8 cellular contexts compared by ENCODE assay signal in the genomic region with DNA sequence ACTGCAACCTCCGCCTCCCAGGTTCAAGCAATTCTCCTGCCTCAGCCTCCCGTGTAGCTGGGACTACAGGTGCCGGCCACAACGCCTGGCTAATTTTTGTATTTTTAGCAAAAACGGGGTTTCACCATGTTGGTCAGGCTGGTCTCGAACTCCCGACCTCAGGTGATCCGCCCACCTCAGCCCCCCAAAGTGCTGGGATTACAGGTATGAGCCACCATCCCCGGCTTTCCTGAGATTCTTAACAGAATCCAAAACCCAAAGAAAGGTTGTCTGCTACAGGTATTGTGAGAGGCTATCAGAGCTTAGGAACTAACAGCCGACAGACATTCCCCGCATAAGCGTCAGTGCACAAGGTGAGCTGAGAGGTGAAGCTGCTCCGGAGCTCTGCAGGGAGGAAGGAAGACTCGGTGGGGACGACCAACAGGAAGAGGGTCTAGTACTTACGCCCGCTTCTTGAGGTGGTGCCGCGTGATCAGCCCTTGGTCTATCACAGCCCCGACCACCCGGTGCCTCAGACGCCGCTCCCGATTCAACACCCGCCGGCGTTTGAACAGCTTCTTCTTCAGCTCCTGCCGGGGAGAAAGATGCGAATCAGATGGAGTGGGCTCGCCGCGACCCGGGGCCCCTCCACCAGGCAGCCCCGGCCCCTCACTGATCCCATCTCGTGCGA. TPM values are rescaled to one million over a fixed set of nuclear protein-coding genes. Genes with fewer than 3 reads are reported as not detected.
A peak's percentile ranks its signal among the peaks of the same experiment; 100 is the strongest.
DNase-seq lines count a peak whose midpoint lies in the region; ATAC-seq, FAIRE-seq and TF ChIP-seq lines count a peak whose summit lies in the region.

No MANE protein-coding gene starts in this region.

- H3K4me1 ChIP-seq in CD8-positive, alpha-beta T cell (ENCODE audit: insufficient read depth, low read length): peaks cover 26% of the 10 kb centered on the region
- H3K4me1 ChIP-seq in heart left ventricle (peaks cover 5 to 41% (median 29%) of the 10 kb centered on the region in 12 donors), psoas muscle (peaks cover 23% of the 10 kb centered on the region)

- H3K9me3 ChIP-seq in CD8-positive, alpha-beta T cell (ENCODE audit: low read length): no peaks in the 10 kb centered on the region
- H3K9me3 ChIP-seq in heart left ventricle (no peaks in the 10 kb centered on the region), psoas muscle (no peaks in the 10 kb centered on the region)

- TF ChIP-seq POLR2A in heart left ventricle (IDR thresholded peaks at IDR 0.05): no peak

- H3K27me3 Mint-ChIP-seq in CD8-positive, alpha-beta T cell (ENCODE audit: low read depth): no peaks in the 10 kb centered on the region

- POLR2A ChIA-PET in CD8-positive, alpha-beta T cell (lab: Charles Lee): interaction anchor here (0.5 to 5.7 kb wide), 48 partner anchors 8 to 240 kb away, joined by 3 to 116 read pairs (median 7); a partner anchor contains a TSS

- ATAC-seq in CD8-positive, alpha-beta T cell: peak; percentile 59
- peak; percentile 51 for ATAC-seq in HG03354 (IDR thresholded peaks at IDR 0.05; ENCODE audit: poor library complexity, severe bottlenecking, unreplicated experiment)
- peak; percentile 18 to 46 (median 40) for ATAC-seq in heart left ventricle
- peak; percentile 51 to 59 (median 56) for ATAC-seq in psoas muscle

- peaks cover 13% of the 10 kb centered on the region for H3K36me3 ChIP-seq in CD8-positive, alpha-beta T cell (ENCODE audit: insufficient read depth, low read length)
- H3K36me3 ChIP-seq in heart left ventricle: peaks cover 0 to 41% (median 27%) of the 10 kb centered on the region in 9 donors
- H3K36me3 ChIP-seq in psoas muscle (ENCODE audit: insufficient read depth in 1 of 2, low read depth in 1 of 2): peaks cover 3 to 43% of the 10 kb centered on the region in 2 donors

- no peak for TF ChIP-seq CTCF in CD8-positive, alpha-beta T cell (IDR thresholded peaks at IDR 0.05)
- TF ChIP-seq CTCF in heart left ventricle (IDR thresholded peaks at IDR 0.05) (no peak), psoas muscle (IDR thresholded peaks at IDR 0.05) (no peak)

- peaks cover 41% of the 10 kb centered on the region for H3K36me3 Mint-ChIP-seq in CD8-positive, alpha-beta T cell

- intact Hi-C loops in CD8-positive, alpha-beta T cell (cut with DNase I, micrococcal nuclease): loop anchor here (1.0 to 5.0 kb wide), 15 partner anchors 8 to 216 kb away; a partner anchor contains a TSS
- intact Hi-C loops in heart left ventricle (cut with DNase I) (loop anchor here in 1 of 10 donors (2.0 to 5.0 kb wide), 2 partner anchors 18 to 43 kb away; a partner anchor contains a TSS), psoas muscle (cut with DNase I) (no loop called here)

- peaks cover 41% of the 10 kb centered on the region for H3K4me1 Mint-ChIP-seq in CD8-positive, alpha-beta T cell (ENCODE audit: low read depth)

- WGBS in heart left ventricle, 4 donors: 4 to 6% (median 5%) methylated on average over 27 to 36 of the region's 36 CpGs
- WGBS in psoas muscle, 3 donors: 3% methylated on average over 36 of the region's 36 CpGs

- H3K9me3 Mint-ChIP-seq in CD8-positive, alpha-beta T cell: no peaks in the 10 kb centered on the region

- peak overlapping the region; percentile 97 for H3K4me3 ChIP-seq in CD8-positive, alpha-beta T cell (ENCODE audit: low read depth, low read length)
- H3K4me3 ChIP-seq in heart left ventricle (peak overlapping the region; percentile 53 to 92 (median 83)), psoas muscle (peak overlapping the region; percentile 99)

- H3K4me3 Mint-ChIP-seq in CD8-positive, alpha-beta T cell: peak overlapping the region; percentile 96

- peak overlapping the region; percentile 93 for H3K27ac Mint-ChIP-seq in CD8-positive, alpha-beta T cell

- peak in 6 of 7 experiments; percentile 25 to 74 (median 47) for DNase-seq in CD8-positive, alpha-beta T cell
- DNase-seq in GM19239 (ENCODE audit: insufficient read length, low spot score) (peak; percentile 65), NCI-H82 treated with DMSO at 0.1 percent for 48 hours (lab: John Stamatoyannopoulos, UW; ENCODE audit: unreplicated experiment) (peak; percentile 32), heart left ventricle (peak in 1 of 5 donors; percentile 5), psoas muscle (peak in 1 of 2 donors; percentile 75), COLO829 (ENCODE audit: low spot score) (no peak)
- DNase-seq in activated naive CD4-positive, alpha-beta T cell treated with anti-CD3 and anti-CD28 coated beads, Interleukin-2, amount 50 U/mL, for 16 hours: peak; percentile 64

- CTCF ChIA-PET in CD8-positive, alpha-beta T cell (lab: Charles Lee): interaction anchor here (0.6 to 3.3 kb wide), 14 partner anchors 9 to 270 kb away, joined by 3 to 24 read pairs (median 4); a partner anchor contains a TSS

- peak; percentile 35 for FAIRE-seq in GM19239 (lab: Jason Lieb, UNC)

- H3K27me3 ChIP-seq in CD8-positive, alpha-beta T cell (ENCODE audit: insufficient read depth, low read length): no peaks in the 10 kb centered on the region
- no peaks in the 10 kb centered on the region for H3K27me3 ChIP-seq in heart left ventricle
- no peaks in the 10 kb centered on the region for H3K27me3 ChIP-seq in psoas muscle (ENCODE audit: insufficient read depth in 3 of 3, low read length in 2 of 3)

- H3K27ac ChIP-seq in CD8-positive, alpha-beta T cell (ENCODE audit: low read depth, low read length): peak overlapping the region; percentile 81
- H3K27ac ChIP-seq in heart left ventricle (peak overlapping the region in 11 of 12 donors; percentile 84 to 98 (median 90)), psoas muscle (peak overlapping the region; percentile 95)

RNA-seq across cellular contexts. Expression of a gene that starts 0.5 kb away (rescaled TPM):
- total RNA-seq in CD8-positive, alpha-beta T cell: 10 to 100 TPM; 22.5 to 25.7 TPM
- total RNA-seq in heart left ventricle: 10 to 100 TPM; 24.0 to 56.2 (median 28.5) TPM
- polyA plus RNA-seq in heart left ventricle: 100 to 1,000 TPM in 1 of 2 donors, 10 to 100 TPM in 1; 75.1 to 191 TPM
- total RNA-seq in psoas muscle: 10 to 100 TPM; 29.8 to 50.9 (median 50.2) TPM
- polyA plus RNA-seq in psoas muscle: 100 to 1,000 TPM in 1 of 3 donors, 10 to 100 TPM in 2; 87.1 to 155 (median 93.1) TPM

RNA-seq across cellular contexts. Expression of a gene that starts 0.6 kb away (rescaled TPM):
- total RNA-seq in CD8-positive, alpha-beta T cell: 10 to 100 TPM; 25.4 to 25.7 TPM
- total RNA-seq in heart left ventricle (1 to 10 TPM in 7 of 9 donors, under 1 TPM in 2; 0.38 to 8.7 (median 4.2) TPM), psoas muscle (10 to 100 TPM in 2 of 4 donors, 1 to 10 TPM in 2; 3.8 to 12.8 (median 9.4) TPM)
- polyA plus RNA-seq in heart left ventricle (1 to 10 TPM; 4.4 to 6.6 TPM), psoas muscle (10 to 100 TPM in 1 of 3 donors, 1 to 10 TPM in 2; 4.8 to 11.4 (median 7.8) TPM)

RNA-seq across cellular contexts. Expression of a gene that starts 6.9 kb away (rescaled TPM):
- total RNA-seq in CD8-positive, alpha-beta T cell: 1 to 10 TPM; 1.1 to 1.7 TPM
- total RNA-seq in heart left ventricle (1 to 10 TPM; 5.3 to 8.8 (median 5.9) TPM), psoas muscle (1 to 10 TPM; 5.2 to 8.8 (median 7.1) TPM)
- polyA plus RNA-seq in heart left ventricle (10 to 100 TPM; 11.5 to 15.8 TPM), psoas muscle (10 to 100 TPM in 1 of 3 donors, 1 to 10 TPM in 2; 6.4 to 16.5 (median 8.6) TPM)

RNA-seq across cellular contexts. Expression of a gene that starts 7.5 kb away (rescaled TPM):
- 10 to 100 TPM; 14.5 to 14.6 TPM for total RNA-seq in CD8-positive, alpha-beta T cell
- 1 to 10 TPM; 1.8 to 6.3 (median 2.9) TPM for total RNA-seq in heart left ventricle
- 1 to 10 TPM; 1.4 to 1.8 TPM for polyA plus RNA-seq in heart left ventricle
- total RNA-seq in psoas muscle: 1 to 10 TPM in 3 of 4 donors, under 1 TPM in 1; 0.74 to 3.2 (median 1.9) TPM
- polyA plus RNA-seq in psoas muscle: 1 to 10 TPM in 2 of 3 donors, under 1 TPM in 1; 0.98 to 3.6 (median 1.6) TPM

RNA-seq across cellular contexts. Expression of a gene that starts 11.4 kb away (rescaled TPM):
- total RNA-seq in CD8-positive, alpha-beta T cell: 10 to 100 TPM; 16.5 to 17.9 TPM
- total RNA-seq in heart left ventricle (10 to 100 TPM in 7 of 9 donors, 1 to 10 TPM in 2; 9.1 to 23.2 (median 11.5) TPM), psoas muscle (10 to 100 TPM; 13.5 to 20.6 (median 17.1) TPM)
- polyA plus RNA-seq in heart left ventricle (10 to 100 TPM in 1 of 2 donors, 1 to 10 TPM in 1; 3.3 to 15.5 TPM), psoas muscle (10 to 100 TPM in 1 of 3 donors, 1 to 10 TPM in 2; 8.1 to 19.9 (median 9.3) TPM)

Comparison
In these comparisons a context has a peak if more than half of its experiments do, and no peak if none do; other contexts are left out.
1. intact Hi-C loops: an anchor here in CD8-positive, alpha-beta T cell (1.0 to 5.0 kb wide); none called in psoas muscle.